22 cellular contexts compared by ENCODE assay signal in the genomic region with DNA sequence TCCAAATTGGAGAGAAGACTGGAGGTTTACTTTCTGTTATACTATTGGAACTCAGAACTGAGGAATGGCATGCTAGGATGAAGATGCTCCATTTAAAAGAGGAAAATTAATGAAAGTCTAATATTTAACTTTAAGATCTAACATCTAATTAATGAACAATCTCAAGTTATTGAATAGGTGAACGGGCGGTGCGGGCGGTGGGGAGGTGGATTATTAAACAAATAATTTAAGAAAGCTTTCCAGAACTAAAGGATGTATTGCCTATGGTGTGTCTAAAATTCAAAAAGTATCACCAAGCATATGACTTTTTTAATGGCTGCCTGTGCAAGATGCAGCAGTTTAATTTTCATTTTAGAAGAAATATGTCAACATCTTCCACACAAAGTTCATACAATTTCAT.
"Had no signal": no experiment of that assay in that cellular context is flagged by ENCODE, and none has a peak within 500 bp of the region (broad histone marks: within the 10 kb centered on the region; RNA-seq: fewer than 3 reads in every experiment).

No MANE protein-coding gene starts in this region.

- ATAC-seq: stimulated activated effector memory CD8-positive, alpha-beta T cell treated with anti-CD3 and anti-CD28 coated beads, Interleukin-12 subunit alpha, Interleukin-12 subunit beta, amount 100 ng/mL, for 72 hours; stimulated activated memory B cell treated with anti-CD40 and anti-IgM and Interleukin-4, amounts not matched to agents 10 μg/mL and 1 μg/mL and 100 μg/mL, for 72 hours; stimulated activated naive B cell treated with anti-CD40 and anti-IgM and Interleukin-4, amounts not matched to agents 10 μg/mL and 1 μg/mL and 100 μg/mL, for 72 hours; stimulated activated naive CD8-positive, alpha-beta T cell treated with anti-CD3 and anti-CD28 coated beads, Interleukin-15, amount 100 ng/mL, for 72 hours; stimulated activated naive CD8-positive, alpha-beta T cell treated with anti-CD3 and anti-CD28 coated beads, Interleukin-15, Interleukin-2, amounts not matched to agents 100 U/mL and 50 U/mL, for 24 hours; upper lobe of right lung had no signal

- DNase-seq: stimulated activated CD4-positive, alpha-beta T cell treated with anti-CD3 and anti-CD28 coated beads, Interleukin-2, amount 100 ng/mL, for 48 hours; stimulated activated CD4-positive, alpha-beta T cell treated with anti-CD3 and anti-CD28 coated beads, Interleukin-4, amount 100 ng/mL, for 1 hour; stimulated activated CD4-positive, alpha-beta T cell treated with anti-CD3 and anti-CD28 coated beads, Interleukin-4, amount 100 ng/mL, for 24 hours; stimulated activated CD4-positive, alpha-beta T cell treated with anti-CD3 and anti-CD28 coated beads, Interleukin-4, amount 100 ng/mL, for 4 hours; stimulated activated CD8-positive, alpha-beta memory T cell treated with anti-CD3 and anti-CD28 coated beads, Interleukin-4, amount 100 ng/mL, for 48 hours; stimulated activated naive B cell treated with anti-CD40 and anti-IgM and Interleukin-4, amounts not matched to agents 10 μg/mL and 1 μg/mL and 100 μg/mL, for 72 hours; stimulated activated naive CD4-positive, alpha-beta T cell; stimulated activated naive CD4-positive, alpha-beta T cell treated with Interleukin-2 at 50 U/mL for 16 hours; stimulated activated naive CD8-positive, alpha-beta T cell treated with anti-CD3 and anti-CD28 coated beads, Interleukin-15, amount 100 ng/mL, for 72 hours; stimulated activated naive CD8-positive, alpha-beta T cell treated with anti-CD3 and anti-CD28 coated beads, Interleukin-15, Interleukin-2, amounts not matched to agents 100 U/mL and 50 U/mL, for 24 hours; stomach; substantia nigra; testis; thyroid gland; tibial artery; transverse colon; trophoblast cell; upper lobe of left lung; upper lobe of right lung; uterus had no signal
